ENCODE assay signal across 29 cellular contexts in the genomic region with DNA sequence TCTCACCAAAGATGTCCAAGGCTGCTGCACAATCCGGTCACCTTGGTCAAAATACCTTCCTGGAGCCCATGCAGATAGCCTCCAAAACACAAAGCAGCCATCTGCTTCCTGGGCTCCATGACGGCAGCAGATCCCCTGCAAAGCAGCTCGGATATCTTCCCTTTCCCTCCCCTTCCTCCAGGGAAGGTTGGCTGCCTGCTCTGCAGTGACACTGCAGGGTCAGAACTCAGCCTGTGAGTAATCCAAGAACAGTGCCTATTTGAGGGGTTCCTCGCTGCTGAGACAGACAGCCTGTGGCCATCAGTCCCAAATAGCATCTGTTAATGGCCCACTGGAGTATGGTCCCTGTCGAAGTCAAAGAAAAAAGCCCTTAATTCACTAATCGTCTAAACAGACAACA.
A peak's percentile ranks its signal among the peaks of the same experiment; 100 is the strongest.
DNase-seq lines count a peak whose midpoint lies in the region; TF ChIP-seq lines count a peak whose summit lies in the region.
"Had no signal": no experiment of that assay in that cellular context is flagged by ENCODE, and none has a peak within 500 bp of the region (broad histone marks: within the 10 kb centered on the region; RNA-seq: fewer than 3 reads in every experiment).

No MANE protein-coding gene starts in this region.

- H3K4me1 ChIP-seq in mesendoderm (ENCODE audit: control insufficient read depth, low read depth, low read length) (no peaks in the 10 kb centered on the region), MM.1S (ENCODE audit: low read length) (no peaks in the 10 kb centered on the region)
- H3K4me1 ChIP-seq: breast epithelium, colonic mucosa, thyroid gland had no signal

- H3K27me3 ChIP-seq in H7 (ENCODE audit: control insufficient read depth, insufficient read depth, low read length) = no peaks in the 10 kb centered on the region
- H3K27me3 ChIP-seq in mesendoderm (ENCODE audit: insufficient read depth, low read length, poor library complexity) = no peaks in the 10 kb centered on the region
- no peaks in the 10 kb centered on the region for H3K27me3 ChIP-seq in MM.1S (replicated peaks; ENCODE audit: insufficient read depth, low read length)
- H3K27me3 ChIP-seq: breast epithelium, colonic mucosa, hepatocyte, thyroid gland, vagina had no signal

- H3K4me3 ChIP-seq in H7 (ENCODE audit: insufficient read depth, low read depth, low read length) (no peak overlapping the region), mesendoderm (ENCODE audit: low read length) (no peak overlapping the region), MM.1S (ENCODE audit: low read length) (no peak overlapping the region)
- H3K4me3 ChIP-seq: breast epithelium, colonic mucosa, esophagus squamous epithelium, GM12878, hepatocyte, thyroid gland, vagina had no signal

- no peaks in the 10 kb centered on the region for H3F3A ChIP-seq in MM.1S (ENCODE audit: insufficient read depth, low read length)

- no peak overlapping the region for H2AFZ ChIP-seq in MM.1S (ENCODE audit: low read length)
- H2AFZ ChIP-seq: hepatocyte had no signal

- no peak overlapping the region for H3K18ac ChIP-seq in mesendoderm (ENCODE audit: low read length)

- H2AK5ac ChIP-seq in mesendoderm (ENCODE audit: low read length) = no peak overlapping the region

- H3K56ac ChIP-seq in mesendoderm (ENCODE audit: low read length) = peak overlapping the region; percentile 42

- H3K9ac ChIP-seq in mesendoderm (ENCODE audit: low read length) (no peak overlapping the region), MM.1S (ENCODE audit: low read length) (no peak overlapping the region)

- H3K79me2 ChIP-seq in mesendoderm (ENCODE audit: control insufficient read depth, insufficient read depth, low read length) = no peaks in the 10 kb centered on the region
- no peaks in the 10 kb centered on the region for H3K79me2 ChIP-seq in MM.1S (ENCODE audit: low read length)
- H3K79me2 ChIP-seq: hepatocyte had no signal

- no peaks in the 10 kb centered on the region for H3K9me3 ChIP-seq in MM.1S (replicated peaks; ENCODE audit: insufficient read depth, low read length)
- H3K9me3 ChIP-seq: breast epithelium, colonic mucosa, esophagus squamous epithelium, thyroid gland, vagina had no signal

- H3K23ac ChIP-seq in mesendoderm (ENCODE audit: low read length) = no peak overlapping the region

- no peaks in the 10 kb centered on the region for H3K9me2 ChIP-seq in MM.1S (replicated peaks; ENCODE audit: insufficient read depth, low read length)

- H2BK15ac ChIP-seq in mesendoderm (replicated peaks; ENCODE audit: low read depth) = no peak overlapping the region

- WGBS in mesendoderm (ENCODE audit: extremely low coverage, insufficient coverage, low lambda C conversion rate) = no CpG with 5 or more reads among the region's 6 CpGs

- no peak overlapping the region for H3K4ac ChIP-seq in mesendoderm (ENCODE audit: low read depth, low read length)

- H3K79me1 ChIP-seq in mesendoderm (ENCODE audit: low read length) = no peaks in the 10 kb centered on the region

- H2BK5ac ChIP-seq in mesendoderm (ENCODE audit: low read length) = no peak overlapping the region

- no peaks in the 10 kb centered on the region for H3K36me3 ChIP-seq in H7 (replicated peaks; ENCODE audit: control insufficient read depth, insufficient read depth, low read length)
- H3K36me3 ChIP-seq in mesendoderm (ENCODE audit: control insufficient read depth, insufficient read depth, low read length) = no peaks in the 10 kb centered on the region
- no peaks in the 10 kb centered on the region for H3K36me3 ChIP-seq in MM.1S (replicated peaks; ENCODE audit: insufficient read depth, low read length)
- H3K36me3 ChIP-seq: breast epithelium, colonic mucosa, esophagus squamous epithelium, thyroid gland, vagina had no signal

- H3K27ac ChIP-seq in mesendoderm (ENCODE audit: low read depth, low read length) = no peak overlapping the region
- no peak overlapping the region for H3K27ac ChIP-seq in MM.1S (ENCODE audit: low read length)
- H3K27ac ChIP-seq: breast epithelium, C4-2B, colonic mucosa, esophagus squamous epithelium, hepatocyte, thyroid gland, vagina had no signal

- no peak overlapping the region for H2BK120ac ChIP-seq in mesendoderm (ENCODE audit: low read depth, low read length)

- H4K5ac ChIP-seq in mesendoderm (ENCODE audit: low read length) = no peak overlapping the region

- no peak for TF ChIP-seq CTCF in MM.1S (IDR thresholded peaks at IDR 0.05; ENCODE audit: low read length)

- DNase-seq in H7 = peak; percentile 48
- DNase-seq in NCI-H2171 (lab: John Stamatoyannopoulos, UW) = peak; percentile 49
- DNase-seq in SK-N-DZ (ENCODE audit: low spot score) = peak; percentile 32
- peak; percentile 42 for DNase-seq in mesendoderm
- DNase-seq in superior temporal gyrus (ENCODE audit: extremely low spot score) = no peak
- no peak for DNase-seq in stimulated activated CD4-positive, alpha-beta T cell treated with anti-CD3 and anti-CD28 coated beads, Interleukin-1b, Interleukin-23, amount 100 ng/mL, for 48 hours
- DNase-seq in MM.1S = no peak
- DNase-seq in stimulated activated CD4-positive, alpha-beta T cell treated with anti-CD3 and anti-CD28 coated beads, Interleukin-4, amount 100 ng/mL, for 4 hours = no peak
- DNase-seq: activated CD4-positive, alpha-beta T cell treated with anti-CD3 and anti-CD28 coated beads for 36 hours; activated CD8-positive, alpha-beta T cell treated with anti-CD3 and anti-CD28 coated beads, Interleukin-2, amount 10 ng/mL, durations not matched to agents 7 days and 5 days; Calu3; colonic mucosa; esophagus squamous epithelium; foreskin melanocyte; Kasumi-1; left ventricle myocardium superior; MV-4-11; NCI-H2029; NCI-H510A treated with DMSO at 0.1 percent for 48 hours; occipital lobe; stimulated activated CD8-positive, alpha-beta memory T cell treated with anti-CD3 and anti-CD28 coated beads, Interleukin-4, amount 100 ng/mL, for 48 hours; stimulated activated naive CD8-positive, alpha-beta T cell treated with anti-CD3 and anti-CD28 coated beads, Interleukin-15, amount 100 ng/mL, for 72 hours; T-helper 2 cell; thyroid gland had no signal

- H3K4me2 ChIP-seq in mesendoderm (ENCODE audit: low read length) (no peak overlapping the region), MM.1S (ENCODE audit: low read depth, low read length) (no peak overlapping the region)
- H3K4me2 ChIP-seq: hepatocyte had no signal

- H4K20me1 ChIP-seq in MM.1S (ENCODE audit: insufficient read depth, low read length) = no peaks in the 10 kb centered on the region

- H4K8ac ChIP-seq in mesendoderm (ENCODE audit: low read depth, low read length) = no peak overlapping the region

Comparison
In these comparisons a context has a peak if more than half of its experiments do, and no peak if none do; other contexts are left out.
1. DNase-seq: peak in H7 (single experiment), NCI-H2171 (single experiment), SK-N-DZ (single experiment) and mesendoderm (single experiment); none in superior temporal gyrus (single experiment), stimulated activated CD4-positive, alpha-beta T cell treated with anti-CD3 and anti-CD28 coated beads, Interleukin-1b, Interleukin-23, amount 100 ng/mL, for 48 hours (single experiment), MM.1S (single experiment) and stimulated activated CD4-positive, alpha-beta T cell treated with anti-CD3 and anti-CD28 coated beads, Interleukin-4, amount 100 ng/mL, for 4 hours (0 of 2).